In the genomic region with DNA sequence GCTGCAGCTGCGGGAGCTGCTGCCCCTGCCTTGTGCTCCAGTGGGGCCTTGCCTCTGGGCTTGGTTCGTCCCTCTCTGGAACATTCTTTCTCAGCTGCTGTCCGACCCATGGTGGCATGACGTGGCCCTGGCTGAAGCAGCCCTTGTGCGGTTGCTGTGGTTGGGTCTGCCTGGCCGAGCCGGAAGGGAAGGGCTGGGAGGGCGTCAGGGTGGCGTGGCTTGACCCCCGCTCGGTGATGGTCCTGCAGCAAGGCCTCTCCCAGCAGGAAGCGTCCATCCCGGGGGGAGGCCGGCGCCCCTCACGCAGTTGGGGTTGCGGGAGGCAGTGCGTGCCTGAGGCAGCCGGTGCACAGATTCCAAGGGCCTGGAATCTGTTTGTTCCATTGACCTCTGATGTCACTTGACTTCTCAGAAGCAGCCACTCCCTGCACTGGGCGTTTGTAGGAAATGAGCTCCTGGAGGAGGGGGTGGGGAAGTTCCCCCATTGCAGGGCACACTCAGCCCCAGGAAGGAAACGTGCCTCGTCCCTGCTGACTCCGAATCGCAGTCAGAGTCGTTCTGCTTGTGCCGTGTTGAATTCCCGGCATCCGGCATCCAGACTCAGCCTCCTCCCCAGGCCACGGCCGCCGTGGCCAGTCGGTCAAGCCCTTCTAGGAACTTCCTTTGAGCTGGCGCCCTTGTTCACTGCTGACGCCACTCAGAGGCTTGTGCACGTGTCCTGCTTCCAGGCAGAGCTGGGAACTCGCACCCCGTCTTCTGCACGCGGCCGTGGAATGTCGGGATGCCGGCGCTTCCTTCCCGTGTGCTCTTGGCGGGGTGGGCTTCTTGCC, we compare ENCODE assay signal across 6 cellular contexts. TPM values are rescaled to one million over a fixed set of nuclear protein-coding genes. Genes with fewer than 3 reads are reported as not detected.
DNase-seq lines count a peak whose midpoint lies in the region; ATAC-seq, FAIRE-seq and TF ChIP-seq lines count a peak whose summit lies in the region.

No MANE protein-coding gene starts in this region.

- H3K9me3 ChIP-seq in HCT116 (ENCODE audit: control insufficient read depth in 1 of 2, insufficient read depth in 1 of 2, low read depth in 1 of 2, low read length in 2 of 2), result no peaks in the 10 kb centered on the region
- no peaks in the 10 kb centered on the region for H3K9me3 ChIP-seq in neutrophil

- no peak for TF ChIP-seq POLR2A in HCT116 (IDR thresholded peaks at IDR 0.05; ENCODE audit: borderline replicate concordance, extremely low read depth, insufficient read depth, insufficient read length)
- no peak for TF ChIP-seq POLR2A in GM12891 (IDR thresholded peaks at IDR 0.05; ENCODE audit: low read depth, low read length)

- H3K4me3 ChIP-seq in HCT116 (replicated peaks in 1 of 2; ENCODE audit: low read depth in 1 of 2, low read length in 2 of 2) (peak overlapping the region; percentile 7 to 34; a peak in 1 of 4 replicates), cardiac fibroblast (replicated peaks in 1 of 2; ENCODE audit: low read depth in 2 of 2, low read length in 2 of 2) (no peak overlapping the region), neutrophil (ENCODE audit: low read depth in 1 of 2, low read length in 1 of 2) (peak overlapping the region; percentile 31 to 35)

- no peak overlapping the region for H2AFZ ChIP-seq in HCT116 (ENCODE audit: low read depth, low read length, poor library complexity, severe bottlenecking)

- no peak for FAIRE-seq in GM12891 (lab: Jason Lieb, UNC)

- H3K27ac ChIP-seq in HCT116 (ENCODE audit: low read depth, low read length) (peak overlapping the region; percentile 100), neutrophil (no peak overlapping the region)

- RAD21 ChIA-PET in HCT116 (lab: Charles Lee; ENCODE audit: low non-redundant PET in 1 of 2, low total read pairs in 2 of 2, uncharacterized antibody in 2 of 2, unreplicated experiment in 2 of 2), result interaction anchor here in 1 of 2 experiments (1.1 kb wide), 1 partner anchor 28 kb away, joined by 4 read pairs; no protein-coding TSS in a partner anchor

- no peaks in the 10 kb centered on the region for H4K20me1 ChIP-seq in HCT116 (ENCODE audit: insufficient read depth)

- no peak for TF ChIP-seq RAD21 in HCT116 (IDR thresholded peaks at IDR 0.05; ENCODE audit: low read depth)

- H3K4me2 ChIP-seq in HCT116 (ENCODE audit: low read length), result peak overlapping the region; percentile 80

- H3K27me3 ChIP-seq in HCT116 (ENCODE audit: insufficient read depth, low read length) (no peaks in the 10 kb centered on the region), neutrophil (no peaks in the 10 kb centered on the region)

- POLR2A ChIA-PET in HCT116 (lab: Charles Lee), result interaction anchor here (0.9 to 1.0 kb wide), 2 partner anchors 28 to 44 kb away, joined by 4 to 5 read pairs; a partner anchor contains a TSS

- TSS peak; percentile 36 for BruUV-seq in HCT116 (replicated peaks; lab: Mats Ljungman, UMichigan)

- intact Hi-C loops in HCT116 (cut with micrococcal nuclease), result no loop called here

- ATAC-seq in HCT116, result peak; percentile 35
- ATAC-seq in HG03520 (IDR thresholded peaks at IDR 0.05; ENCODE audit: unreplicated experiment), result no peak

- peak overlapping the region; percentile 67 for H3K9ac ChIP-seq in HCT116 (ENCODE audit: low read length)

- no peak for TF ChIP-seq CTCF in HCT116 (IDR thresholded peaks at IDR 0.05 in 2 of 3, conservative IDR thresholded peaks at IDR 0.05 in 1 of 3; ENCODE audit: borderline replicate concordance in 1 of 3, insufficient read depth in 1 of 3, low read depth in 2 of 3, low read length in 2 of 3)
- no peak for TF ChIP-seq CTCF in cardiac fibroblast (IDR thresholded peaks at IDR 0.05; ENCODE audit: low read depth, low read length)
- TF ChIP-seq CTCF in neutrophil (IDR thresholded peaks at IDR 0.05), result no peak

- DNase-seq in HCT116 (ENCODE audit: low read depth, low spot score) (peak; percentile 57), cardiac fibroblast (ENCODE audit: low read depth in 2 of 2) (peak; percentile 92 to 93), COR-L47 (lab: John Stamatoyannopoulos, UW) (no peak), GM12891 (ENCODE audit: insufficient read length, low spot score) (no peak)

- CTCF ChIA-PET in HCT116 (lab: Charles Lee), result no interaction called here

- H3K4me1 ChIP-seq in HCT116 (ENCODE audit: control insufficient read depth in 1 of 2, insufficient read depth in 2 of 2, low read length in 2 of 2) (peaks cover 60 to 99% of the 10 kb centered on the region in 2 experiments), neutrophil (ENCODE audit: control insufficient read depth in 1 of 2, insufficient read depth in 1 of 2, low read depth in 1 of 2, low read length in 1 of 2) (peaks cover 11 to 12% of the 10 kb centered on the region in 2 experiments)

- peaks cover 0 to 10% of the 10 kb centered on the region in 2 experiments; a peak in 1 of 4 replicates for H3K36me3 ChIP-seq in HCT116 (ENCODE audit: control insufficient read depth in 1 of 2, insufficient read depth in 2 of 2, low read length in 2 of 2)
- peaks cover 2% of the 10 kb centered on the region for H3K36me3 ChIP-seq in neutrophil

- H3K9me2 ChIP-seq in HCT116 (ENCODE audit: insufficient read depth), result no peaks in the 10 kb centered on the region

- H3K79me2 ChIP-seq in HCT116 (ENCODE audit: insufficient read depth, low read length), result peaks cover 30% of the 10 kb centered on the region

TF ChIP-seq in HCT116, 20 proteins besides CTCF, POLR2A, EP300 and RAD21 (continues in another document):
- TF ChIP-seq EZH2phosphoT487 (IDR thresholded peaks at IDR 0.05; ENCODE audit: borderline replicate concordance) (no peak), SRF (IDR thresholded peaks at IDR 0.05; ENCODE audit: low read depth) (no peak)
- TF ChIP-seq, protein P1, sequence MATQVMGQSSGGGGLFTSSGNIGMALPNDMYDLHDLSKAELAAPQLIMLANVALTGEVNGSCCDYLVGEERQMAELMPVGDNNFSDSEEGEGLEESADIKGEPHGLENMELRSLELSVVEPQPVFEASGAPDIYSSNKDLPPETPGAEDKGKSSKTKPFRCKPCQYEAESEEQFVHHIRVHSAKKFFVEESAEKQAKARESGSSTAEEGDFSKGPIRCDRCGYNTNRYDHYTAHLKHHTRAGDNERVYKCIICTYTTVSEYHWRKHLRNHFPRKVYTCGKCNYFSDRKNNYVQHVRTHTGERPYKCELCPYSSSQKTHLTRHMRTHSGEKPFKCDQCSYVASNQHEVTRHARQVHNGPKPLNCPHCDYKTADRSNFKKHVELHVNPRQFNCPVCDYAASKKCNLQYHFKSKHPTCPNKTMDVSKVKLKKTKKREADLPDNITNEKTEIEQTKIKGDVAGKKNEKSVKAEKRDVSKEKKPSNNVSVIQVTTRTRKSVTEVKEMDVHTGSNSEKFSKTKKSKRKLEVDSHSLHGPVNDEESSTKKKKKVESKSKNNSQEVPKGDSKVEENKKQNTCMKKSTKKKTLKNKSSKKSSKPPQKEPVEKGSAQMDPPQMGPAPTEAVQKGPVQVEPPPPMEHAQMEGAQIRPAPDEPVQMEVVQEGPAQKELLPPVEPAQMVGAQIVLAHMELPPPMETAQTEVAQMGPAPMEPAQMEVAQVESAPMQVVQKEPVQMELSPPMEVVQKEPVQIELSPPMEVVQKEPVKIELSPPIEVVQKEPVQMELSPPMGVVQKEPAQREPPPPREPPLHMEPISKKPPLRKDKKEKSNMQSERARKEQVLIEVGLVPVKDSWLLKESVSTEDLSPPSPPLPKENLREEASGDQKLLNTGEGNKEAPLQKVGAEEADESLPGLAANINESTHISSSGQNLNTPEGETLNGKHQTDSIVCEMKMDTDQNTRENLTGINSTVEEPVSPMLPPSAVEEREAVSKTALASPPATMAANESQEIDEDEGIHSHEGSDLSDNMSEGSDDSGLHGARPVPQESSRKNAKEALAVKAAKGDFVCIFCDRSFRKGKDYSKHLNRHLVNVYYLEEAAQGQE (IDR thresholded peaks at IDR 0.05; ENCODE audit: low read depth), result no peak

TF ChIP-seq in GM12891, 5 proteins besides CTCF, POLR2A, EP300 and RAD21:
- TF ChIP-seq TAF1 (IDR thresholded peaks at IDR 0.05; ENCODE audit: low read depth, low read length), result no peak
- TF ChIP-seq POLR2AphosphoS5 (IDR thresholded peaks at IDR 0.05; ENCODE audit: low read depth, low read length), result no peak

RNA-seq across cellular contexts. Expression of a gene that starts 9.7 kb away (rescaled TPM):
- 147 TPM for total RNA-seq in HCT116 (2021; ENCODE audit: unreplicated experiment)
- 342 and 380 TPM in 2 replicates for polyA plus RNA-seq in HCT116 (2012)
- polyA plus RNA-seq in GM12891 (2012; ENCODE audit: low read depth, missing spikeins), result 0.51 TPM

RNA-seq across cellular contexts. Expression of a gene that starts 21.1 kb away (rescaled TPM):
- total RNA-seq in HCT116 (2021; ENCODE audit: unreplicated experiment), result 53.7 TPM
- 36.3 and 39.8 TPM in 2 replicates for polyA plus RNA-seq in HCT116 (2012)
- 26.5 TPM for polyA plus RNA-seq in GM12891 (2012; ENCODE audit: low read depth, missing spikeins)

RNA-seq across cellular contexts. Expression of a gene that starts 21.1 kb away (rescaled TPM):
- total RNA-seq in HCT116 (2021; ENCODE audit: unreplicated experiment), result 30.6 TPM
- polyA plus RNA-seq in HCT116 (2012), result 18.5 and 21.0 TPM in 2 replicates
- 17.1 TPM for polyA plus RNA-seq in GM12891 (2012; ENCODE audit: low read depth, missing spikeins)

RNA-seq across cellular contexts. Expression of a gene that starts 28.6 kb away (rescaled TPM):
- 58.0 TPM for total RNA-seq in HCT116 (2021; ENCODE audit: unreplicated experiment)
- 24.9 and 26.1 TPM in 2 replicates for polyA plus RNA-seq in HCT116 (2012)
- polyA plus RNA-seq in GM12891 (2012; ENCODE audit: low read depth, missing spikeins), result 8.8 TPM

RNA-seq across cellular contexts. Expression of a gene that starts 33.5 kb away (rescaled TPM):
- 138 TPM for total RNA-seq in HCT116 (2021; ENCODE audit: unreplicated experiment)
- polyA plus RNA-seq in HCT116 (2012), result 76.1 and 97.1 TPM in 2 replicates
- 1.7 TPM for polyA plus RNA-seq in GM12891 (2012; ENCODE audit: low read depth, missing spikeins)

Comparison
In these comparisons a context has a peak if more than half of its experiments do, and no peak if none do; other contexts are left out.
1. DNase-seq: peak in HCT116 (single experiment) and cardiac fibroblast (2 of 2); none in COR-L47 (single experiment) and GM12891 (single experiment).
2. H3K4me3 ChIP-seq: peak in HCT116 (2 of 2) and neutrophil (2 of 2); none in cardiac fibroblast (0 of 2).